Comparison of ENCODE assay signal across 15 cellular contexts in the genomic region with DNA sequence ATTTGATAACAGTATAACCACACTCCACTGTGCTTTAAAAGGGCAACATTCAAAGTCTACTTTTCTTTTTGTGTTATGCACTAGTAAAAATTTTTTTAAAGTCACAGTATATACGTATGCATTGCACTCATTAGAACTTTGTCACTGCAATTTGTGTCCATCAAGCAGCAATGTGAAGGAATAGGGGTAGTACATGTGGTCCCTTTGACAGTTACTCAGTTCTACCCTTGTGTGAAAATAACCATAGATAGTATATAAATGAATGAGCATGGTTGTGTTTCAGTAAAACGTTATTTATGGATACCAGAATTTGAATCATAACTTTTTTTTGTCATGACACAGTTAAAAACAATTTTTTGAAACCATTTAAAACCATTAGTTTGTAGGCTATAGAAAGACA. TPM values are rescaled to one million over a fixed set of nuclear protein-coding genes. Genes with fewer than 3 reads are reported as not detected.
DNase-seq lines count a peak whose midpoint lies in the region; ATAC-seq and TF ChIP-seq lines count a peak whose summit lies in the region.
"Had no signal": no experiment of that assay in that cellular context is flagged by ENCODE, and none has a peak within 500 bp of the region (broad histone marks: within the 10 kb centered on the region; RNA-seq: fewer than 3 reads in every experiment).

No MANE protein-coding gene starts in this region.

- H3K36me3 ChIP-seq in CD8-positive, alpha-beta memory T cell (ENCODE audit: insufficient read depth, low read length) = no peaks in the 10 kb centered on the region
- no peaks in the 10 kb centered on the region for H3K36me3 ChIP-seq in gastrocnemius medialis

- H3K27me3 ChIP-seq in CD8-positive, alpha-beta memory T cell (ENCODE audit: insufficient read depth, low read length, poor library complexity, severe bottlenecking) = no peaks in the 10 kb centered on the region
- H3K27me3 ChIP-seq in gastrocnemius medialis = no peaks in the 10 kb centered on the region

- intact Hi-C loops in activated naive CD4-positive, alpha-beta T cell treated with anti-CD3 and anti-CD28 coated beads for 36 hours (cut with micrococcal nuclease) = loop anchor here (2.0 kb wide), 1 partner anchor 21 kb away; no protein-coding TSS in a partner anchor
- intact Hi-C loops in gastrocnemius medialis (cut with DNase I; ENCODE audit: low total_unique reads) = no loop called here

- ATAC-seq in activated naive CD8-positive, alpha-beta T cell treated with anti-CD3 and anti-CD28 coated beads, Interleukin-2, amount 50 U/mL, for 24 hours = no peak
- ATAC-seq in gastrocnemius medialis = no peak

- H3K27ac ChIP-seq in CD8-positive, alpha-beta memory T cell (ENCODE audit: low read depth, low read length) = no peak overlapping the region
- peak overlapping the region in 3 of 4 donors; percentile 1 to 35 (median 12) for H3K27ac ChIP-seq in gastrocnemius medialis
- H3K27ac ChIP-seq: GM23248 had no signal

- H3K4me1 Mint-ChIP-seq in activated naive CD4-positive, alpha-beta T cell treated with anti-CD3 and anti-CD28 coated beads for 36 hours (ENCODE audit: low read depth) = peaks cover 88% of the 10 kb centered on the region
- peaks cover 84 to 96% (median 94%) of the 10 kb centered on the region in 3 donors for H3K4me1 Mint-ChIP-seq in CD8-positive, alpha-beta memory T cell
- peaks cover 96% of the 10 kb centered on the region for H3K4me1 Mint-ChIP-seq in activated naive CD8-positive, alpha-beta T cell treated with anti-CD3 and anti-CD28 coated beads, Interleukin-2, amount 50 U/mL, for 24 hours

- TF ChIP-seq POLR2A in gastrocnemius medialis (IDR thresholded peaks at IDR 0.05) = no peak

- peaks cover 11% of the 10 kb centered on the region for H3K9me3 Mint-ChIP-seq in activated naive CD4-positive, alpha-beta T cell treated with anti-CD3 and anti-CD28 coated beads for 36 hours
- H3K9me3 Mint-ChIP-seq in CD8-positive, alpha-beta memory T cell = peaks cover 0 to 11% (median 6%) of the 10 kb centered on the region in 5 donors
- peaks cover 16% of the 10 kb centered on the region for H3K9me3 Mint-ChIP-seq in activated naive CD8-positive, alpha-beta T cell treated with anti-CD3 and anti-CD28 coated beads, Interleukin-2, amount 50 U/mL, for 24 hours

- no peaks in the 10 kb centered on the region for H3K9me3 ChIP-seq in CD8-positive, alpha-beta memory T cell (ENCODE audit: low read length)
- H3K9me3 ChIP-seq in gastrocnemius medialis = no peaks in the 10 kb centered on the region

- POLR2A ChIA-PET in CD8-positive, alpha-beta memory T cell (lab: Charles Lee) = no interaction called here

- H3K4me3 ChIP-seq in CD8-positive, alpha-beta memory T cell (ENCODE audit: low read length) = no peak overlapping the region
- H3K4me3 ChIP-seq in gastrocnemius medialis = no peak overlapping the region
- H3K4me3 ChIP-seq: GM12878, GM23248 had no signal

- H3K27ac Mint-ChIP-seq in activated naive CD4-positive, alpha-beta T cell treated with anti-CD3 and anti-CD28 coated beads for 36 hours = peak overlapping the region; percentile 44
- peak overlapping the region in 5 of 8 donors; percentile 3 to 25 (median 11) for H3K27ac Mint-ChIP-seq in CD8-positive, alpha-beta memory T cell
- H3K27ac Mint-ChIP-seq in activated naive CD8-positive, alpha-beta T cell treated with anti-CD3 and anti-CD28 coated beads, Interleukin-2, amount 50 U/mL, for 24 hours = peak overlapping the region; percentile 16

- no peak for TF ChIP-seq CTCF in gastrocnemius medialis (IDR thresholded peaks at IDR 0.05 in 4 of 5, conservative IDR thresholded peaks at IDR 0.05 in 1 of 5)

- no peak overlapping the region for H3K4me3 Mint-ChIP-seq in activated naive CD4-positive, alpha-beta T cell treated with anti-CD3 and anti-CD28 coated beads for 36 hours
- H3K4me3 Mint-ChIP-seq in CD8-positive, alpha-beta memory T cell = peak overlapping the region in 3 of 7 donors; percentile 4 to 36 (median 16)
- H3K4me3 Mint-ChIP-seq in activated naive CD8-positive, alpha-beta T cell treated with anti-CD3 and anti-CD28 coated beads, Interleukin-2, amount 50 U/mL, for 24 hours = no peak overlapping the region

- in situ Hi-C loops in gastrocnemius medialis (cut with MboI; ENCODE audit: low sequenced_read_pairs in 4 of 4) = no loop called here

- no peaks in the 10 kb centered on the region for H3K27me3 Mint-ChIP-seq in activated naive CD4-positive, alpha-beta T cell treated with anti-CD3 and anti-CD28 coated beads for 36 hours (ENCODE audit: low read depth)
- no peaks in the 10 kb centered on the region for H3K27me3 Mint-ChIP-seq in CD8-positive, alpha-beta memory T cell
- H3K27me3 Mint-ChIP-seq in activated naive CD8-positive, alpha-beta T cell treated with anti-CD3 and anti-CD28 coated beads, Interleukin-2, amount 50 U/mL, for 24 hours = no peaks in the 10 kb centered on the region

- CTCF ChIA-PET in activated naive CD4-positive, alpha-beta T cell treated with anti-CD3 and anti-CD28 coated beads for 36 hours (lab: Charles Lee) = interaction anchor here (0.6 kb wide), 1 partner anchor 21 kb away, joined by 5 read pairs; no protein-coding TSS in a partner anchor
- CTCF ChIA-PET in CD8-positive, alpha-beta memory T cell (lab: Charles Lee) = interaction anchor here (1.2 to 1.3 kb wide), 2 partner anchors 23 to 41 kb away, joined by 3 to 4 read pairs; no protein-coding TSS in a partner anchor

- H3K4me1 ChIP-seq in CD8-positive, alpha-beta memory T cell (ENCODE audit: insufficient read depth, low read length) = peaks cover 86% of the 10 kb centered on the region
- peaks cover 33 to 53% of the 10 kb centered on the region in 2 donors for H3K4me1 ChIP-seq in gastrocnemius medialis

- no peak for DNase-seq in activated naive CD4-positive, alpha-beta T cell treated with anti-CD3 and anti-CD28 coated beads for 36 hours
- DNase-seq in activated naive CD4-positive, alpha-beta T cell treated with Interleukin-2 at 50 U/mL for 16 hours = no peak
- DNase-seq in CD8-positive, alpha-beta memory T cell = no peak
- no peak for DNase-seq in activated naive CD8-positive, alpha-beta T cell treated with anti-CD3 and anti-CD28 coated beads, Interleukin-2, amount 50 U/mL, for 24 hours
- DNase-seq in gastrocnemius medialis (no peak), NOMO-1 treated with dmso at 0.1 percent for 144 hours (lab: John Stamatoyannopoulos, UW; ENCODE audit: unreplicated experiment) (no peak)
- DNase-seq in stimulated activated CD4-positive, alpha-beta T cell treated with anti-CD3 and anti-CD28 coated beads, Interleukin-4, amount 100 ng/mL, for 24 hours = no peak
- DNase-seq: DND-41, GDM1, NCI-H1105, NCI-H1694 treated with DMSO at 0.1 percent for 48 hours, NCI-H2107, NCI-H2227 treated with DMSO at 0.1 percent for 48 hours had no signal

- H3K36me3 Mint-ChIP-seq in activated naive CD4-positive, alpha-beta T cell treated with anti-CD3 and anti-CD28 coated beads for 36 hours (ENCODE audit: low read depth) = peaks cover 9% of the 10 kb centered on the region
- H3K36me3 Mint-ChIP-seq in CD8-positive, alpha-beta memory T cell = peaks cover 5 to 18% (median 14%) of the 10 kb centered on the region in 3 donors
- H3K36me3 Mint-ChIP-seq in activated naive CD8-positive, alpha-beta T cell treated with anti-CD3 and anti-CD28 coated beads, Interleukin-2, amount 50 U/mL, for 24 hours (ENCODE audit: low read depth) = peaks cover 19% of the 10 kb centered on the region

RNA-seq across cellular contexts. Expression of gene NFATC3, which starts 30.7 kb away (rescaled TPM):
- 10 to 100 TPM; 49.1 to 50.3 TPM for total RNA-seq in activated naive CD4-positive, alpha-beta T cell treated with anti-CD3 and anti-CD28 coated beads for 36 hours
- 10 to 100 TPM; 91.1 to 95.9 TPM for total RNA-seq in CD8-positive, alpha-beta memory T cell
- 120 TPM for polyA plus RNA-seq in CD8-positive, alpha-beta memory T cell
- 10 to 100 TPM; 47.9 to 72.7 (median 70.7) TPM for total RNA-seq in gastrocnemius medialis
